ENCODE assay signal across 8 cellular contexts in genomic region chr1:61563611-61564010, GRCh38.
"Had no signal": no experiment of that assay in that cellular context is flagged by ENCODE, and none has a peak within 500 bp of the region (broad histone marks: within the 10 kb centered on the region; RNA-seq: fewer than 3 reads in every experiment).

No MANE protein-coding gene starts in this region.

- DNase-seq: GM23248, GOT3, H7, H9, HCEC 1CT, HFFc6 had no signal

- ATAC-seq: GM23338, HCT116 had no signal
